8 cellular contexts compared by ENCODE assay signal in the genomic region with DNA sequence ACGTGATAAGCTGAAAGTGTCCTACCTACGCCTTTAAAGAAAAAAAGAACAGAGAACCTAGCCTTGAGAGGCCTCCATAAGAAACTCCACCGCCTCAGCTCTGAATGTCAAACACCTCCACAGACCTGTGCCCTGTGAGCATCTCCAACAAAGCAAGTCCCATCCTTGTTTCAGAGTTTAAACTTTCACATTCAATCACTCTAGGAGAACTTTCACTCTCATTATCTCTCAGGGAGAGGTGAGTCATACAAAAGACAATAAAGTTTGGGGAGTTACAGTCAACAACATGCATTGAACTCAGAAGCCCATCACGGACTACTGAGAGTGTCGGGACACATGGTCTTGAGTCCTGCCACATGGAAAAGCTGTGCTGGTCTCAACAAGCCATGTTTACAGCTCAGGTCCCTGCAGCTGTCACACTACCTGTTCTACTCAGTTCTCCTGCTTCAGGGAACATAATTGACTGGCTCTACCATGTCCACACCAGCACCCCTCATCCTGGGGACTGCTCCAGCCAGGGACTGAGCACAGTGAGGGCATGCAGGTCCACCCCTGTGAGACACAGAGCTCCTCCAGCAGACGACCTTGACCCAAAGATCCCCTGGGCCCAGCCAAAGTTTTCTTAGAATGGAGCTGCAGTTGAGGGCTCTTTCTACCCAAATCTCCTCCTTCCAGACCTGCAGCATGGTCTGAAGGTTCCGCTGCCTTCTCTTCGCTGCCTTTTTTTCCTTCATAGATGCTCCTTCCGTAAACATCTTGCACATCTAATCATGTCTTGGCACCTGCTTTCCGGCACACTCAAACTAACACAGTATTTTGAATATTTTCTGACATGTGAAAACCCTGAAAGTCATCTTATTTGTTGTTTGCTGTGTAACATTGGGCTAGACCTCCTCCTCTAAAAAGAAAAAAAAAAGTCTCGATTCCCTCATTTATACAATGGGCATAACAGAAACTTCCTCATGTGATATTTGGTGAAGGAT.
DNase-seq lines count a peak whose midpoint lies in the region; ATAC-seq and TF ChIP-seq lines count a peak whose summit lies in the region.

No MANE protein-coding gene starts in this region.

- H3K27ac ChIP-seq in lower lobe of right lung: peak overlapping the region; percentile 46

- no peak for TF ChIP-seq CTCF in lower lobe of right lung (IDR thresholded peaks at IDR 0.05)

- no peaks in the 10 kb centered on the region for H3K27me3 ChIP-seq in lower lobe of right lung (ENCODE audit: low read depth)

- H3K9me3 ChIP-seq in lower lobe of right lung: no peaks in the 10 kb centered on the region

- DNase-seq in stimulated activated CD4-positive, alpha-beta T cell treated with anti-CD3 and anti-CD28 coated beads, Interleukin-12 subunit alpha, Interleukin-12 subunit beta, amount 100 ng/mL, for 4 hours: peak; percentile 57
- DNase-seq in stimulated activated CD4-positive, alpha-beta T cell treated with anti-CD3 and anti-CD28 coated beads, Interleukin-2, amount 100 ng/mL, for 48 hours: no peak
- DNase-seq in activated T-cell treated with anti-CD3 and anti-CD28 coated beads, Interleukin-2, amount 50 U/mL, for 1 hour: peak; percentile 59
- no peak for DNase-seq in lower lobe of right lung
- no peak for DNase-seq in 8988T
- no peak for DNase-seq in NCI-H2171 treated with DMSO at 0.1 percent for 48 hours (lab: John Stamatoyannopoulos, UW)
- DNase-seq in germinal center (ENCODE audit: low spot score): no peak

- peaks cover 75% of the 10 kb centered on the region for H3K36me3 ChIP-seq in lower lobe of right lung

- peaks cover 97% of the 10 kb centered on the region for H3K4me1 ChIP-seq in lower lobe of right lung

- no peak overlapping the region for H3K4me3 ChIP-seq in lower lobe of right lung

- peak; percentile 48 for ATAC-seq in HG03196 (IDR thresholded peaks at IDR 0.05; ENCODE audit: unreplicated experiment)
- no peak for ATAC-seq in lower lobe of right lung

- intact Hi-C loops in lower lobe of right lung (cut with DNase I): no loop called here

Comparison
In these comparisons a context has a peak if more than half of its experiments do, and no peak if none do; other contexts are left out.
1. DNase-seq: peak in stimulated activated CD4-positive, alpha-beta T cell treated with anti-CD3 and anti-CD28 coated beads, Interleukin-12 subunit alpha, Interleukin-12 subunit beta, amount 100 ng/mL, for 4 hours (single experiment) and activated T-cell treated with anti-CD3 and anti-CD28 coated beads, Interleukin-2, amount 50 U/mL, for 1 hour (single experiment); none in stimulated activated CD4-positive, alpha-beta T cell treated with anti-CD3 and anti-CD28 coated beads, Interleukin-2, amount 100 ng/mL, for 48 hours (0 of 2), lower lobe of right lung (single experiment), 8988T (single experiment), NCI-H2171 treated with DMSO at 0.1 percent for 48 hours (single experiment) and germinal center (single experiment).